Comparison of ENCODE assay signal across 19 cellular contexts in genomic region chr2:174059875-174060226, GRCh38.
DNase-seq lines count a peak whose midpoint lies in the region; ATAC-seq and TF ChIP-seq lines count a peak whose summit lies in the region.
"Had no signal": no experiment of that assay in that cellular context is flagged by ENCODE, and none has a peak within 500 bp of the region (broad histone marks: within the 10 kb centered on the region; RNA-seq: fewer than 3 reads in every experiment).

No MANE protein-coding gene starts in this region.

- 94% methylated on average over 2 of the region's 2 CpGs for WGBS in SK-N-SH (ENCODE audit: low lambda C conversion rate)
- 89% methylated on average over 2 of the region's 2 CpGs for WGBS in urinary bladder
- 95% methylated on average over 2 of the region's 2 CpGs for WGBS in right cardiac atrium

- ATAC-seq in SK-N-SH treated with all-trans-retinoic acid at 6 μM for 48 hours = peak; percentile 78
- no peak for ATAC-seq in activated T-cell treated with anti-CD3 and anti-CD28 coated beads, Interleukin-2, amount 50 U/mL, for 72 hours (replicated peaks in 1 of 2)
- ATAC-seq in right cardiac atrium = no peak
- ATAC-seq: effector memory CD8-positive, alpha-beta T cell had no signal

- intact Hi-C loops in right cardiac atrium (cut with DNase I) = no loop called here

- no peaks in the 10 kb centered on the region for H3F3A ChIP-seq in SK-N-SH (replicated peaks; ENCODE audit: insufficient read depth)

- H3K4me2 ChIP-seq in SK-N-SH = no peak overlapping the region

- H3K4me3 ChIP-seq in SK-N-SH (ENCODE audit: low read depth in 2 of 2, low read length in 1 of 2) (no peak overlapping the region), foreskin fibroblast (ENCODE audit: low read depth in 1 of 2, low read length in 2 of 2) (no peak overlapping the region), urinary bladder (ENCODE audit: low read depth, low read length) (no peak overlapping the region), right cardiac atrium (ENCODE audit: low read length) (no peak overlapping the region)
- H3K4me3 ChIP-seq: HAP-1 had no signal

- peaks cover 19% of the 10 kb centered on the region for H3K27me3 Mint-ChIP-seq in activated T-cell treated with anti-CD3 and anti-CD28 coated beads, Interleukin-2, amount 50 U/mL, for 72 hours (ENCODE audit: low read depth)

- no peak for TF ChIP-seq RAD21 in SK-N-SH (IDR thresholded peaks at IDR 0.05; ENCODE audit: low read length)

- POLR2A ChIA-PET in SK-N-SH (lab: Yijun Ruan, JAX) = no interaction called here

- H3K9me2 ChIP-seq in SK-N-SH = no peaks in the 10 kb centered on the region

- no peak overlapping the region for H2AFZ ChIP-seq in SK-N-SH (ENCODE audit: low read depth)

- TF ChIP-seq CTCF in SK-N-SH (IDR thresholded peaks at IDR 0.05) = no peak
- TF ChIP-seq CTCF in foreskin fibroblast (IDR thresholded peaks at IDR 0.05; ENCODE audit: low read depth, low read length) = no peak

- H3K27ac Mint-ChIP-seq in activated T-cell treated with anti-CD3 and anti-CD28 coated beads, Interleukin-2, amount 50 U/mL, for 72 hours = no peak overlapping the region
- H3K27ac Mint-ChIP-seq: activated naive CD4-positive, alpha-beta T cell treated with anti-CD3 and anti-CD28 coated beads, Interleukin-2, amount 50 U/mL, for 24 hours; effector memory CD8-positive, alpha-beta T cell had no signal

- H3K36me3 Mint-ChIP-seq in activated T-cell treated with anti-CD3 and anti-CD28 coated beads, Interleukin-2, amount 50 U/mL, for 72 hours (ENCODE audit: insufficient read depth in 2 of 2) = peaks cover 2 to 11% of the 10 kb centered on the region in 2 donors

- H3K4me1 ChIP-seq in SK-N-SH (ENCODE audit: control insufficient read depth in 1 of 2, insufficient read depth in 2 of 2, low read depth in 1 of 2, low read length in 1 of 2) (peaks cover 0 to 4% of the 10 kb centered on the region in 2 experiments; a peak in 1 of 4 replicates), urinary bladder (ENCODE audit: insufficient read depth) (no peaks in the 10 kb centered on the region), right cardiac atrium (ENCODE audit: control insufficient read depth, insufficient read depth, low read length) (peaks cover 2% of the 10 kb centered on the region)
- H3K4me1 ChIP-seq: HAP-1 had no signal

- H3K79me2 ChIP-seq in SK-N-SH (ENCODE audit: insufficient read depth) = no peaks in the 10 kb centered on the region

- DNase-seq in SK-N-SH (no peak), amniotic epithelial cell (ENCODE audit: low read depth) (peak; percentile 71), foreskin fibroblast (peak; percentile 56 to 71), NCI-H1105 (lab: John Stamatoyannopoulos, UW) (no peak), right cardiac atrium (no peak)
- no peak for DNase-seq in activated T-cell treated with anti-CD3 and anti-CD28 coated beads, Interleukin-2, amount 50 U/mL, for 72 hours
- DNase-seq: activated CD8-positive, alpha-beta memory T cell treated with anti-CD3 and anti-CD28 coated beads, Interleukin-2, amount 50 U/mL, for 4 hours; effector memory CD8-positive, alpha-beta T cell; glutamatergic neuron; kidney; NCI-H1694; NCI-H510A treated with DMSO at 0.1 percent for 48 hours; posterior cingulate gyrus; stimulated activated CD4-positive, alpha-beta T cell treated with anti-CD3 and anti-CD28 coated beads, Interleukin-15, amount 100 ng/mL, for 24 hours had no signal

- CTCF ChIA-PET in SK-N-SH (lab: Yijun Ruan, JAX) = no interaction called here

- no peaks in the 10 kb centered on the region for H3K27me3 ChIP-seq in SK-N-SH (ENCODE audit: insufficient read depth)
- H3K27me3 ChIP-seq in right cardiac atrium (ENCODE audit: control insufficient read depth, insufficient read depth) = no peaks in the 10 kb centered on the region

- H3K36me3 ChIP-seq in SK-N-SH (replicated peaks in 1 of 2; ENCODE audit: control insufficient read depth in 1 of 2, insufficient read depth in 2 of 2, low read length in 1 of 2) (no peaks in the 10 kb centered on the region), urinary bladder (ENCODE audit: insufficient read depth) (no peaks in the 10 kb centered on the region)
- H3K36me3 ChIP-seq: HAP-1 had no signal

- H3K9ac ChIP-seq in SK-N-SH = no peak overlapping the region

- H3K4me1 Mint-ChIP-seq in activated T-cell treated with anti-CD3 and anti-CD28 coated beads, Interleukin-2, amount 50 U/mL, for 72 hours (ENCODE audit: low read depth) = no peaks in the 10 kb centered on the region
- H3K4me1 Mint-ChIP-seq: activated naive CD4-positive, alpha-beta T cell treated with anti-CD3 and anti-CD28 coated beads, Interleukin-2, amount 50 U/mL, for 24 hours; central memory CD8-positive, alpha-beta T cell had no signal

- no peaks in the 10 kb centered on the region for H4K20me1 ChIP-seq in SK-N-SH (ENCODE audit: insufficient read depth)

- H3K9me3 Mint-ChIP-seq in activated T-cell treated with anti-CD3 and anti-CD28 coated beads, Interleukin-2, amount 50 U/mL, for 72 hours = peaks cover 5 to 7% of the 10 kb centered on the region in 2 donors

- H3K4me3 Mint-ChIP-seq in activated T-cell treated with anti-CD3 and anti-CD28 coated beads, Interleukin-2, amount 50 U/mL, for 72 hours = no peak overlapping the region
- H3K4me3 Mint-ChIP-seq: activated naive CD4-positive, alpha-beta T cell treated with anti-CD3 and anti-CD28 coated beads, Interleukin-2, amount 50 U/mL, for 24 hours; central memory CD8-positive, alpha-beta T cell; effector memory CD8-positive, alpha-beta T cell had no signal

- H3K27ac ChIP-seq in SK-N-SH (ENCODE audit: low read depth in 2 of 2, low read length in 1 of 2) (peak overlapping the region in 1 of 2 experiments; percentile 48; a peak in 1 of 4 replicates), urinary bladder (ENCODE audit: low read depth) (peak overlapping the region; percentile 35), right cardiac atrium (ENCODE audit: low read length) (no peak overlapping the region)

- no peak for TF ChIP-seq EP300 in SK-N-SH (IDR thresholded peaks at IDR 0.05; ENCODE audit: borderline replicate concordance in 1 of 2, low read depth in 1 of 2, low read length in 1 of 2)

- H3K9me3 ChIP-seq in SK-N-SH (no peaks in the 10 kb centered on the region), right cardiac atrium (ENCODE audit: control insufficient read depth, low read length) (no peaks in the 10 kb centered on the region)
- H3K9me3 ChIP-seq: HAP-1 had no signal

TF ChIP-seq in SK-N-SH treated with all-trans-retinoic acid at 6 μM for 48 hours, 23 proteins besides CTCF, POLR2A, EP300 and RAD21 (continues in another document):
- no peak for TF ChIP-seq RARB (CRISPR knock-in tag; IDR thresholded peaks at IDR 0.05)
- TF ChIP-seq, protein P1, sequence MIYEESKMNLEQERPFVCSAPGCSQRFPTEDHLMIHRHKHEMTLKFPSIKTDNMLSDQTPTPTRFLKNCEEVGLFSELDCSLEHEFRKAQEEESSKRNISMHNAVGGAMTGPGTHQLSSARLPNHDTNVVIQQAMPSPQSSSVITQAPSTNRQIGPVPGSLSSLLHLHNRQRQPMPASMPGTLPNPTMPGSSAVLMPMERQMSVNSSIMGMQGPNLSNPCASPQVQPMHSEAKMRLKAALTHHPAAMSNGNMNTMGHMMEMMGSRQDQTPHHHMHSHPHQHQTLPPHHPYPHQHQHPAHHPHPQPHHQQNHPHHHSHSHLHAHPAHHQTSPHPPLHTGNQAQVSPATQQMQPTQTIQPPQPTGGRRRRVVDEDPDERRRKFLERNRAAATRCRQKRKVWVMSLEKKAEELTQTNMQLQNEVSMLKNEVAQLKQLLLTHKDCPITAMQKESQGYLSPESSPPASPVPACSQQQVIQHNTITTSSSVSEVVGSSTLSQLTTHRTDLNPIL (CRISPR knock-in tag; IDR thresholded peaks at IDR 0.05; ENCODE audit: low read depth) = no peak
- no peak for TF ChIP-seq PPARA (CRISPR knock-in tag; IDR thresholded peaks at IDR 0.05; ENCODE audit: borderline replicate concordance)
- TF ChIP-seq, protein P2, sequence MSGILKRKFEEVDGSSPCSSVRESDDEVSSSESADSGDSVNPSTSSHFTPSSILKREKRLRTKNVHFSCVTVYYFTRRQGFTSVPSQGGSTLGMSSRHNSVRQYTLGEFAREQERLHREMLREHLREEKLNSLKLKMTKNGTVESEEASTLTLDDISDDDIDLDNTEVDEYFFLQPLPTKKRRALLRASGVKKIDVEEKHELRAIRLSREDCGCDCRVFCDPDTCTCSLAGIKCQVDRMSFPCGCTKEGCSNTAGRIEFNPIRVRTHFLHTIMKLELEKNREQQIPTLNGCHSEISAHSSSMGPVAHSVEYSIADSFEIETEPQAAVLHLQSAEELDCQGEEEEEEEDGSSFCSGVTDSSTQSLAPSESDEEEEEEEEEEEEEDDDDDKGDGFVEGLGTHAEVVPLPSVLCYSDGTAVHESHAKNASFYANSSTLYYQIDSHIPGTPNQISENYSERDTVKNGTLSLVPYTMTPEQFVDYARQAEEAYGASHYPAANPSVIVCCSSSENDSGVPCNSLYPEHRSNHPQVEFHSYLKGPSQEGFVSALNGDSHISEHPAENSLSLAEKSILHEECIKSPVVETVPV (CRISPR knock-in tag; IDR thresholded peaks at IDR 0.05) = no peak

TF ChIP-seq in SK-N-SH, 30 proteins besides CTCF, POLR2A, EP300 and RAD21:
- TF ChIP-seq JUND (IDR thresholded peaks at IDR 0.05) = no peak
- no peak for TF ChIP-seq TAF1 (IDR thresholded peaks at IDR 0.05; ENCODE audit: borderline replicate concordance, low read depth, low read length)
- no peak for TF ChIP-seq SIN3A (IDR thresholded peaks at IDR 0.05; ENCODE audit: borderline replicate concordance, low read depth, low read length)
- TF ChIP-seq GABPA (IDR thresholded peaks at IDR 0.05; ENCODE audit: low read depth) = no peak
TF ChIP-seq in SK-N-SH: peak in this region for 0.

Comparison
In these comparisons a context has a peak if more than half of its experiments do, and no peak if none do; other contexts are left out.
1. DNase-seq: peak in amniotic epithelial cell (single experiment) and foreskin fibroblast (2 of 2); none in SK-N-SH (single experiment), activated T-cell treated with anti-CD3 and anti-CD28 coated beads, Interleukin-2, amount 50 U/mL, for 72 hours (0 of 2), NCI-H1105 (single experiment) and right cardiac atrium (0 of 3).